In genomic region chr4:184355111-184355604, GRCh38 we compare ENCODE assay signal across 9 cellular contexts.
DNase-seq lines count a peak whose midpoint lies in the region; ATAC-seq and TF ChIP-seq lines count a peak whose summit lies in the region.
"Had no signal": no experiment of that assay in that cellular context is flagged by ENCODE, and none has a peak within 500 bp of the region (broad histone marks: within the 10 kb centered on the region; RNA-seq: fewer than 3 reads in every experiment).

No MANE protein-coding gene starts in this region.

- peak overlapping the region; percentile 97 for H2BK15ac ChIP-seq in mesenchymal stem cell (ENCODE audit: low read depth, poor library complexity, severe bottlenecking)

- peak overlapping the region; percentile 94 for H4K91ac ChIP-seq in mesenchymal stem cell (ENCODE audit: low read length)

- ATAC-seq in GM21737 (IDR thresholded peaks at IDR 0.05; ENCODE audit: unreplicated experiment) (peak; percentile 44), GM19467 (IDR thresholded peaks at IDR 0.05; ENCODE audit: unreplicated experiment) (no peak)

- H2BK12ac ChIP-seq in mesenchymal stem cell (ENCODE audit: low read length in 2 of 2): peak overlapping the region; percentile 97 to 98

- peak overlapping the region in 3 of 4 donors; percentile 19 to 66 (median 33) for H3K27ac ChIP-seq in Peyer's patch
- peak overlapping the region; percentile 80 for H3K27ac ChIP-seq in mesenchymal stem cell (ENCODE audit: low read length, poor library complexity, severe bottlenecking)
- no peak overlapping the region for H3K27ac ChIP-seq in prostate gland

- H3K27me3 ChIP-seq in Peyer's patch (no peaks in the 10 kb centered on the region), mesenchymal stem cell (ENCODE audit: control insufficient read depth in 1 of 2, insufficient read depth in 1 of 2, low read length in 2 of 2) (no peaks in the 10 kb centered on the region), prostate gland (replicated peaks; ENCODE audit: insufficient read depth) (no peaks in the 10 kb centered on the region)
- H3K27me3 ChIP-seq: ovary had no signal

- peak overlapping the region; percentile 74 for H3K9ac ChIP-seq in mesenchymal stem cell (ENCODE audit: low read length)

- no peak overlapping the region for H3K4me2 ChIP-seq in mesenchymal stem cell (ENCODE audit: low read length, poor library complexity, severe bottlenecking)

- H3K23ac ChIP-seq in mesenchymal stem cell (ENCODE audit: low read length in 2 of 2): no peak overlapping the region

- no peaks in the 10 kb centered on the region for H3K79me1 ChIP-seq in mesenchymal stem cell (replicated peaks; ENCODE audit: low read length, poor library complexity, severe bottlenecking)

- peak overlapping the region; percentile 47 for H2AK5ac ChIP-seq in mesenchymal stem cell (ENCODE audit: low read length, severe bottlenecking)

- no peak for TF ChIP-seq POLR2A in Peyer's patch (IDR thresholded peaks at IDR 0.05)
- no peak for TF ChIP-seq POLR2A in prostate gland (IDR thresholded peaks at IDR 0.05)

- no peak overlapping the region for H3K4me3 ChIP-seq in Peyer's patch
- no peak overlapping the region for H3K4me3 ChIP-seq in mesenchymal stem cell (ENCODE audit: insufficient read depth in 1 of 2, low read depth in 1 of 2, low read length in 2 of 2)
- H3K4me3 ChIP-seq in prostate gland: no peak overlapping the region
- H3K4me3 ChIP-seq: ovary had no signal

- H2AFZ ChIP-seq in mesenchymal stem cell (ENCODE audit: low read depth, low read length): peak overlapping the region; percentile 1

- H3K4ac ChIP-seq in mesenchymal stem cell (ENCODE audit: low read depth in 1 of 2, low read length in 2 of 2): peak overlapping the region; percentile 90 to 100

- H3K4me1 ChIP-seq in Peyer's patch (peaks cover 0 to 10% (median 6%) of the 10 kb centered on the region in 4 donors), mesenchymal stem cell (ENCODE audit: control insufficient read depth, insufficient read depth, low read depth, low read length) (peaks cover 4% of the 10 kb centered on the region), prostate gland (replicated peaks) (no peaks in the 10 kb centered on the region)

- DNase-seq in Caki2 (ENCODE audit: low read depth) (peak; percentile 21), Peyer's patch (peak in 1 of 3 donors; percentile 43), dermis blood vessel endothelial cell (peak; percentile 100), mesenchymal stem cell (peak; percentile 87), NCI-H146 (lab: John Stamatoyannopoulos, UW) (no peak), prostate gland (ENCODE audit: low spot score) (no peak)

- H3K14ac ChIP-seq in mesenchymal stem cell (ENCODE audit: low read length in 2 of 2): peak overlapping the region in 1 of 2 experiments; percentile 74

- H3K9me3 ChIP-seq in Peyer's patch (no peaks in the 10 kb centered on the region), mesenchymal stem cell (ENCODE audit: control insufficient read depth, low read length) (no peaks in the 10 kb centered on the region), prostate gland (no peaks in the 10 kb centered on the region)
- H3K9me3 ChIP-seq: ovary had no signal

- H3K18ac ChIP-seq in mesenchymal stem cell (ENCODE audit: low read depth in 1 of 2, low read length in 2 of 2): peak overlapping the region; percentile 92 to 95

- H4K8ac ChIP-seq in mesenchymal stem cell (ENCODE audit: low read length): peak overlapping the region; percentile 98

- no peak for TF ChIP-seq CTCF in Peyer's patch (IDR thresholded peaks at IDR 0.05)
- TF ChIP-seq CTCF in prostate gland (IDR thresholded peaks at IDR 0.05): no peak

- H2BK120ac ChIP-seq in mesenchymal stem cell (ENCODE audit: low read depth, low read length): peak overlapping the region; percentile 86

- H2BK5ac ChIP-seq in mesenchymal stem cell (ENCODE audit: low read depth, low read length, poor library complexity, severe bottlenecking): peak overlapping the region; percentile 60

- H3K36me3 ChIP-seq in Peyer's patch (no peaks in the 10 kb centered on the region), mesenchymal stem cell (ENCODE audit: control insufficient read depth in 1 of 2, insufficient read depth in 2 of 2, low read depth in 1 of 2, low read length in 2 of 2) (no peaks in the 10 kb centered on the region), prostate gland (no peaks in the 10 kb centered on the region)
- H3K36me3 ChIP-seq: ovary had no signal

- in situ Hi-C loops in Caki2 (cut with HindIII; ENCODE audit: low pct_unique_long_range_greater_than_20kb, low sequenced_read_pairs): no loop called here

- WGBS in mesenchymal stem cell: 6% methylated on average over 1 of the region's 2 CpGs
- WGBS in prostate gland: 41% methylated on average over 2 of the region's 2 CpGs

- intact Hi-C loops in prostate gland (cut with DNase I): no loop called here

Comparison
In these comparisons a context has a peak if more than half of its experiments do, and no peak if none do; other contexts are left out.
1. DNase-seq: peak in Caki2 (single experiment), dermis blood vessel endothelial cell (single experiment) and mesenchymal stem cell (single experiment); none in NCI-H146 (single experiment) and prostate gland (single experiment).
2. H3K27ac ChIP-seq: peak in Peyer's patch (3 of 4) and mesenchymal stem cell (single experiment); none in prostate gland (0 of 2).